15 cellular contexts compared by ENCODE assay signal in genomic region chr2:172208881-172209325, GRCh38.
DNase-seq lines count a peak whose midpoint lies in the region; ATAC-seq, FAIRE-seq and TF ChIP-seq lines count a peak whose summit lies in the region.
"Had no signal": no experiment of that assay in that cellular context is flagged by ENCODE, and none has a peak within 500 bp of the region (broad histone marks: within the 10 kb centered on the region; RNA-seq: fewer than 3 reads in every experiment).

No MANE protein-coding gene starts in this region.

- POLR2A ChIA-PET in AG04449 (lab: Yijun Ruan, JAX): interaction anchor here (0.5 kb wide), 1 partner anchor 687 kb away, joined by 3 read pairs; the partner anchor contains the start of gene CYBRD1

- H3K4me3 ChIP-seq in AG04449 (ENCODE audit: low read depth, low read length): no peak overlapping the region
- H3K4me3 ChIP-seq in fibroblast of villous mesenchyme (ENCODE audit: low read depth, low read length): no peak overlapping the region
- H3K4me3 ChIP-seq: body of pancreas had no signal

- CTCF ChIA-PET in AG04449 (lab: Yijun Ruan, JAX): interaction anchor here (0.9 to 4.7 kb wide), 7 partner anchors 8 to 257 kb away, joined by 3 to 48 read pairs (median 5); no protein-coding TSS in a partner anchor

- ATAC-seq in HG03520 (IDR thresholded peaks at IDR 0.05; ENCODE audit: unreplicated experiment) (no peak), GM21825 (IDR thresholded peaks at IDR 0.05; ENCODE audit: unreplicated experiment) (no peak), GM21723 (IDR thresholded peaks at IDR 0.05; ENCODE audit: unreplicated experiment) (no peak)
- ATAC-seq: activated T-cell treated with anti-CD3 and anti-CD28 coated beads, Interleukin-2, amount 50 U/mL, for 72 hours; body of pancreas; naive thymus-derived CD4-positive, alpha-beta T cell had no signal

- FAIRE-seq in frontal cortex (lab: Jason Lieb, UNC): no peak
- FAIRE-seq: small intestine had no signal

- TF ChIP-seq CTCF in AG04449 (IDR thresholded peaks at IDR 0.05; ENCODE audit: insufficient read depth, low read length, missing control alignments) (no peak), fibroblast of villous mesenchyme (IDR thresholded peaks at IDR 0.05; ENCODE audit: insufficient read depth, low read depth, low read length) (no peak)

- DNase-seq in AG04449 (ENCODE audit: low read depth, low spot score): peak; percentile 33
- DNase-seq in HT1080 (ENCODE audit: low read depth): peak; percentile 81
- peak; percentile 13 for DNase-seq in SIG-M5 (lab: John Stamatoyannopoulos, UW)
- peak; percentile 88 for DNase-seq in fibroblast of villous mesenchyme (ENCODE audit: low read depth)
- no peak for DNase-seq in frontal cortex (ENCODE audit: low spot score in 2 of 2)
- DNase-seq: ACHN; activated CD4-positive, CD25-positive, alpha-beta regulatory T cell treated with anti-CD3 and anti-CD28 coated beads, Interleukin-2, amount 50 U/mL, for 72 hours; activated T-cell treated with anti-CD3 and anti-CD28 coated beads, Interleukin-2, amount 50 U/mL, for 72 hours; body of pancreas; islet precursor cell; naive thymus-derived CD4-positive, alpha-beta T cell; small intestine had no signal

Comparison
In these comparisons a context has a peak if more than half of its experiments do, and no peak if none do; other contexts are left out.
1. DNase-seq: peak in AG04449 (single experiment), HT1080 (single experiment), SIG-M5 (single experiment) and fibroblast of villous mesenchyme (single experiment); none in frontal cortex (0 of 2).